Comparison of ENCODE assay signal across 22 cellular contexts in the genomic region with DNA sequence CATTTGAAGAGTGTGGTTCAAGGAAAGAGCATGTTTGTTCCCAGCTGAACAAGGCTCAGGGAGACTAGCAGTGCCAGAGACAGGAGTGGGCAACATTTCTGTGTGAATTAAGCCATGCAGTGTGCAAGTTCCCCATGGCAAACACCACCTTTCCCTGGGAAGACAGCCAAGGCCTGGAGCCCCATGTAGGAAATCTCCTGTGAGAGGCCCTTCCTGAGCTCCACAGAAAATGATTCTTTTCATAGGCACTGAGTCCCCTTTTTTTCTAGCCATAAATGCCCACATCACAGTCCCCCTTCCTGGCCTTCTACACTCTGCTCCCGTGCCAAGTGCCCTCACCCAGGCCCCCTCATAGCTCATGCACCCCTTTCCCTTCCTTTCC. TPM values are rescaled to one million over a fixed set of nuclear protein-coding genes. Genes with fewer than 3 reads are reported as not detected.
A peak's percentile ranks its signal among the peaks of the same experiment; 100 is the strongest.
DNase-seq lines count a peak whose midpoint lies in the region; ATAC-seq and TF ChIP-seq lines count a peak whose summit lies in the region.
"Had no signal": no experiment of that assay in that cellular context is flagged by ENCODE, and none has a peak within 500 bp of the region (broad histone marks: within the 10 kb centered on the region; RNA-seq: fewer than 3 reads in every experiment).

No MANE protein-coding gene starts in this region.

- H4K20me1 ChIP-seq in hepatocyte (ENCODE audit: insufficient read depth, poor library complexity, severe bottlenecking) (no peaks in the 10 kb centered on the region), osteoblast (ENCODE audit: insufficient read depth, low read length) (no peaks in the 10 kb centered on the region)

- WGBS in hepatocyte (ENCODE audit: low lambda C conversion rate, missing lambda C conversion rate) = 50% methylated on average over 1 of the region's 1 CpG

- no peak overlapping the region for H3K4me3 ChIP-seq in hepatocyte
- H3K4me3 ChIP-seq in osteoblast (ENCODE audit: insufficient read depth, low read length) = no peak overlapping the region

- CTCF ChIA-PET in RWPE1 (lab: Yijun Ruan, JAX) = interaction anchor here (0.9 kb wide), 1 partner anchor 9 kb away, joined by 4 read pairs; no protein-coding TSS in a partner anchor

- H3K4me1 ChIP-seq in hepatocyte (ENCODE audit: insufficient read depth) (peaks cover 24% of the 10 kb centered on the region), osteoblast (ENCODE audit: insufficient read depth, low read length) (peaks cover 29% of the 10 kb centered on the region)

- H3K27me3 ChIP-seq in hepatocyte = no peaks in the 10 kb centered on the region
- no peaks in the 10 kb centered on the region for H3K27me3 ChIP-seq in osteoblast (ENCODE audit: insufficient read depth, low read length)
- H3K27me3 ChIP-seq: BE2C had no signal

- H3K9me3 ChIP-seq in hepatocyte (ENCODE audit: low read depth) = no peaks in the 10 kb centered on the region
- H3K9me3 ChIP-seq in osteoblast (ENCODE audit: low read depth, low read length) = no peaks in the 10 kb centered on the region
- H3K9me3 ChIP-seq: BE2C had no signal

- H3K4me2 ChIP-seq in hepatocyte = peak overlapping the region; percentile 55
- H3K4me2 ChIP-seq in osteoblast (ENCODE audit: insufficient read depth, low read length) = no peak overlapping the region

- H3K36me3 ChIP-seq in hepatocyte (replicated peaks; ENCODE audit: insufficient read depth, low read depth) (no peaks in the 10 kb centered on the region), osteoblast (ENCODE audit: insufficient read depth, low read length) (no peaks in the 10 kb centered on the region)
- H3K36me3 ChIP-seq: BE2C had no signal

- H3K27ac ChIP-seq in RWPE1 (peak overlapping the region; percentile 29; the same call in 1 of the 2 replicates), hepatocyte (peak overlapping the region; percentile 97), osteoblast (ENCODE audit: low read depth, low read length) (peak overlapping the region; percentile 43)
- H3K27ac ChIP-seq: epithelial cell of prostate had no signal

- H2AFZ ChIP-seq in hepatocyte = no peak overlapping the region
- H2AFZ ChIP-seq in osteoblast (ENCODE audit: low read length) = peak overlapping the region; percentile 53

- TF ChIP-seq CTCF in RWPE1 (conservative IDR thresholded peaks at IDR 0.05; ENCODE audit: low read depth) = no peak
- no peak for TF ChIP-seq CTCF in hepatocyte (IDR thresholded peaks at IDR 0.05; ENCODE audit: poor library complexity)
- no peak for TF ChIP-seq CTCF in osteoblast (IDR thresholded peaks at IDR 0.05; ENCODE audit: extremely low read depth, low read depth, low read length)

- DNase-seq in DMS79 treated with DMSO at 0.1 percent for 48 hours (lab: John Stamatoyannopoulos, UW) (peak; percentile 59), RWPE1 (ENCODE audit: low spot score) (no peak), hepatocyte (ENCODE audit: low spot score) (no peak), osteoblast (ENCODE audit: insufficient read length, low spot score, missing footprints) (no peak), NCI-H69 (lab: John Stamatoyannopoulos, UW) (no peak)
- DNase-seq in effector CD4-positive, alpha-beta T cell = no peak
- DNase-seq: ACHN; activated CD4-positive, alpha-beta T cell treated with anti-CD3 and anti-CD28 coated beads, Interleukin-2, amount 10 ng/mL, durations not matched to agents 24 days and 14 days; activated gamma-delta T cell; activated naive CD8-positive, alpha-beta T cell treated with anti-CD3 and anti-CD28 coated beads, Interleukin-2, amount 10 ng/mL, durations not matched to agents 7 days and 5 days; activated T-cell treated with anti-CD3 and anti-CD28 coated beads, Interleukin-2, amount 50 U/mL, for 1 hour; BE2C; GF-D8; glutamatergic neuron; HCEC 1CT; Karpas-422; NCI-H1436; NCI-H82; OCI-M1; stimulated activated naive CD4-positive, alpha-beta T cell treated with Interleukin-2 at 50 U/mL for 16 hours had no signal

- ATAC-seq in HG03097 (IDR thresholded peaks at IDR 0.05; ENCODE audit: low FRiP score, unreplicated experiment) = no peak

- POLR2A ChIA-PET in RWPE1 (lab: Yijun Ruan, JAX; ENCODE audit: low non-redundant PET) = no interaction called here

- no peaks in the 10 kb centered on the region for H3K9me2 ChIP-seq in hepatocyte (replicated peaks; ENCODE audit: insufficient read depth)

- no peaks in the 10 kb centered on the region for H3K79me2 ChIP-seq in hepatocyte
- no peaks in the 10 kb centered on the region for H3K79me2 ChIP-seq in osteoblast (ENCODE audit: insufficient read depth, low read length)

RNA-seq across cellular contexts. Expression of gene TRAM2, which starts 11.8 kb away (rescaled TPM):
- total RNA-seq in hepatocyte (47.6 and 48.2 TPM in 2 replicates), osteoblast (129 and 155 TPM in 2 replicates)
- polyA plus RNA-seq in hepatocyte = 20.8 and 29.6 TPM in 2 replicates

Comparison
In these comparisons a context has a peak if more than half of its experiments do, and no peak if none do; other contexts are left out.
1. H3K27ac ChIP-seq: peak in every context shown above with its lines; median percentile 97 in hepatocyte; 43 in osteoblast; 29 in RWPE1.